Comparison of ENCODE assay signal across 24 cellular contexts in the genomic region with DNA sequence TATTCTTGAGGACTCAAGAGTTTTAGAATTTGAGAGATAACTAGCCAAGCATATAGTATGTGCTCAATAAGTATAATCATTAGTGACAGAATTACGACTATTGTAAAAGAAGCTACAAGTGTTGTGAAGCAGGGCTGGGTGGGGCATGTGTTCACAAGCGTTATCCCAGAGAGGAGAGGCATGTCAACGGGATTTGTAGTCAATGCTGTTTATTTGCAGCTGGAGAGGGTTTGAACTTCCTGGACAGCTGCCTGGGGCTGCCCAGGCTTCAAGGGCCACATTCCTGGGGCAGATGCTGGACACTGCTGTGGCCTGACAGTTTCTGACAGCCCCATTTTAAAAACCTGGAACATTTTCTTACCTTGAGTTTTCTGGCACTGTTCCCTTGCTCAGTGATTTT.
"Had no signal": no experiment of that assay in that cellular context is flagged by ENCODE, and none has a peak within 500 bp of the region (broad histone marks: within the 10 kb centered on the region; RNA-seq: fewer than 3 reads in every experiment).

No MANE protein-coding gene starts in this region.

- H3K27ac ChIP-seq: esophagus muscularis mucosa, gastroesophageal sphincter, heart left ventricle, testis, vagina, WERI-Rb-1 had no signal

- H3K36me3 ChIP-seq: heart left ventricle, WERI-Rb-1 had no signal

- H3K4me1 ChIP-seq: esophagus muscularis mucosa, gastroesophageal sphincter, heart left ventricle, testis, vagina had no signal

- ATAC-seq: activated T-helper 17 cell treated with anti-CD3 and anti-CD28 coated beads, Interleukin-2, amount 50 U/mL, for 72 hours; effector memory CD8-positive, alpha-beta T cell; gastroesophageal sphincter; heart left ventricle; left cardiac atrium; natural killer cell; sciatic nerve had no signal

- H3K36me3 Mint-ChIP-seq: natural killer cell had no signal

- H3K9me3 ChIP-seq: testis, vagina had no signal

- H3K27ac Mint-ChIP-seq: activated T-helper 17 cell treated with anti-CD3 and anti-CD28 coated beads, Interleukin-2, amount 50 U/mL, for 72 hours; type B pancreatic cell had no signal

- H3K9me3 Mint-ChIP-seq: activated T-helper 17 cell treated with anti-CD3 and anti-CD28 coated beads, Interleukin-2, amount 50 U/mL, for 72 hours; effector memory CD8-positive, alpha-beta T cell; natural killer cell; type B pancreatic cell had no signal

- H3K27me3 ChIP-seq: esophagus muscularis mucosa, gastroesophageal sphincter, heart left ventricle, testis, vagina had no signal

- H3K4me3 ChIP-seq: esophagus muscularis mucosa, gastroesophageal sphincter, heart left ventricle, smooth muscle cell, testis, vagina had no signal

- DNase-seq: activated CD4-positive, alpha-beta T cell treated with anti-CD3 and anti-CD28 coated beads for 1 hour; activated CD4-positive, alpha-beta T cell treated with anti-CD3 and anti-CD28 coated beads, Interleukin-2, amount 50 U/mL, for 4 hours; activated CD8-positive, alpha-beta memory T cell treated with anti-CD3 and anti-CD28 coated beads for 24 hours; activated CD8-positive, alpha-beta memory T cell treated with anti-CD3 and anti-CD28 coated beads, Interleukin-2, amount 50 U/mL, for 4 hours; activated naive CD8-positive, alpha-beta T cell treated with anti-CD3 and anti-CD28 coated beads for 36 hours; activated T-cell treated with anti-CD3 and anti-CD28 coated beads, Interleukin-2, amount 50 U/mL, for 24 hours; central memory CD4-positive, alpha-beta T cell; effector memory CD8-positive, alpha-beta T cell; heart left ventricle; islet precursor cell; left cardiac atrium; mesendoderm; natural killer cell; stimulated activated CD4-positive, alpha-beta T cell treated with anti-CD3 and anti-CD28 coated beads, Interleukin-2, amount 100 ng/mL, for 48 hours; stimulated activated naive CD4-positive, alpha-beta T cell; testis; WERI-Rb-1 had no signal

- H3K27me3 Mint-ChIP-seq: activated T-helper 17 cell treated with anti-CD3 and anti-CD28 coated beads, Interleukin-2, amount 50 U/mL, for 72 hours; effector memory CD8-positive, alpha-beta T cell had no signal

- H3K4me3 Mint-ChIP-seq: activated naive CD8-positive, alpha-beta T cell treated with anti-CD3 and anti-CD28 coated beads for 36 hours; activated T-cell treated with anti-CD3 and anti-CD28 coated beads, Interleukin-2, amount 50 U/mL, for 24 hours; activated T-helper 17 cell treated with anti-CD3 and anti-CD28 coated beads, Interleukin-2, amount 50 U/mL, for 72 hours; effector memory CD8-positive, alpha-beta T cell; natural killer cell; type B pancreatic cell had no signal

- H3K4me2 ChIP-seq: smooth muscle cell had no signal
